1 cellular context compared by ENCODE assay signal in the genomic region with DNA sequence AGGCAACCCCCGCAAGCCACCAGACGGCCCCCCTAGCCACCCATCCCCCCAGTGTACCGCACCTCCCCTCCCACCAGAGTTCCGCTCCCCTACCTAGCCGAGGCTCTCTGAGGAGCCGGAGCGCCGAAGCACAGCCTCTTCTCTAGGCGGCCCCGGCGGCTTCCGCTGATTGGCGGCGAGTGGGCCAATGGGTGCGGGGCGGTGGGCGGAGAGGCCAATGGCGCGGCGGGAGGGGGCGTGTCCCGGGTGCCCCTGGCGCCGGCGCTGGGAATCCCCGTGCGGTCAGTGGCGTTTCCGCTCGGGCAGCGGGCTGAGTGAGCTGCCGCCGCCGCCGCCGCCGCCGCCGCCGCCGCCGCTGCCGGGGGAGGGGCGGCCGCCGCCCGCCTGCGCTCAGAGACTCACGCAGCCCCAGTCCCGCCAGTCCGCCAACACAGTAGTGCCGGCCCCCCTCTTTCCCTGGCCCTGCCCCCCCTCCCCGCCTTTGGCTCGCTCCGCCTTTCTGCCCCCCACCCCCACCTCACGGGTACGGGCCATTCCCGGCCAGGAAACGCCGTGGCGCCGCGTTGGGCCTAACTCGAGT.
TF ChIP-seq lines count a peak whose summit lies in the region.

A gene with protein sequence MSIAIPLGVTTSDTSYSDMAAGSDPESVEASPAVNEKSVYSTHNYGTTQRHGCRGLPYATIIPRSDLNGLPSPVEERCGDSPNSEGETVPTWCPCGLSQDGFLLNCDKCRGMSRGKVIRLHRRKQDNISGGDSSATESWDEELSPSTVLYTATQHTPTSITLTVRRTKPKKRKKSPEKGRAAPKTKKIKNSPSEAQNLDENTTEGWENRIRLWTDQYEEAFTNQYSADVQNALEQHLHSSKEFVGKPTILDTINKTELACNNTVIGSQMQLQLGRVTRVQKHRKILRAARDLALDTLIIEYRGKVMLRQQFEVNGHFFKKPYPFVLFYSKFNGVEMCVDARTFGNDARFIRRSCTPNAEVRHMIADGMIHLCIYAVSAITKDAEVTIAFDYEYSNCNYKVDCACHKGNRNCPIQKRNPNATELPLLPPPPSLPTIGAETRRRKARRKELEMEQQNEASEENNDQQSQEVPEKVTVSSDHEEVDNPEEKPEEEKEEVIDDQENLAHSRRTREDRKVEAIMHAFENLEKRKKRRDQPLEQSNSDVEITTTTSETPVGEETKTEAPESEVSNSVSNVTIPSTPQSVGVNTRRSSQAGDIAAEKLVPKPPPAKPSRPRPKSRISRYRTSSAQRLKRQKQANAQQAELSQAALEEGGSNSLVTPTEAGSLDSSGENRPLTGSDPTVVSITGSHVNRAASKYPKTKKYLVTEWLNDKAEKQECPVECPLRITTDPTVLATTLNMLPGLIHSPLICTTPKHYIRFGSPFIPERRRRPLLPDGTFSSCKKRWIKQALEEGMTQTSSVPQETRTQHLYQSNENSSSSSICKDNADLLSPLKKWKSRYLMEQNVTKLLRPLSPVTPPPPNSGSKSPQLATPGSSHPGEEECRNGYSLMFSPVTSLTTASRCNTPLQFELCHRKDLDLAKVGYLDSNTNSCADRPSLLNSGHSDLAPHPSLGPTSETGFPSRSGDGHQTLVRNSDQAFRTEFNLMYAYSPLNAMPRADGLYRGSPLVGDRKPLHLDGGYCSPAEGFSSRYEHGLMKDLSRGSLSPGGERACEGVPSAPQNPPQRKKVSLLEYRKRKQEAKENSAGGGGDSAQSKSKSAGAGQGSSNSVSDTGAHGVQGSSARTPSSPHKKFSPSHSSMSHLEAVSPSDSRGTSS (N-terminal part only) (plus strand): TSS at position 285 of the 580 bp plus-strand sequence. CDS start 31,324 bp downstream, outside the sequence.

TF ChIP-seq in GM12878, 131 proteins besides CTCF, POLR2A, EP300 and RAD21 (continued from another document and continues in another):
- TF ChIP-seq, protein P1, sequence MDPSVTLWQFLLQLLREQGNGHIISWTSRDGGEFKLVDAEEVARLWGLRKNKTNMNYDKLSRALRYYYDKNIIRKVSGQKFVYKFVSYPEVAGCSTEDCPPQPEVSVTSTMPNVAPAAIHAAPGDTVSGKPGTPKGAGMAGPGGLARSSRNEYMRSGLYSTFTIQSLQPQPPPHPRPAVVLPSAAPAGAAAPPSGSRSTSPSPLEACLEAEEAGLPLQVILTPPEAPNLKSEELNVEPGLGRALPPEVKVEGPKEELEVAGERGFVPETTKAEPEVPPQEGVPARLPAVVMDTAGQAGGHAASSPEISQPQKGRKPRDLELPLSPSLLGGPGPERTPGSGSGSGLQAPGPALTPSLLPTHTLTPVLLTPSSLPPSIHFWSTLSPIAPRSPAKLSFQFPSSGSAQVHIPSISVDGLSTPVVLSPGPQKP (IDR thresholded peaks at IDR 0.05; ENCODE audit: low read depth, low read length): no peak
- TF ChIP-seq EGR1 (IDR thresholded peaks at IDR 0.05; ENCODE audit: borderline replicate concordance in 1 of 2, low read depth in 2 of 2, low read length in 2 of 2) (peak in 1 of 2 experiments; percentile 43; a peak in 2 of 3 replicates), TBL1XR1 (IDR thresholded peaks at IDR 0.05; ENCODE audit: low read depth, low read length) (peak; percentile 15; the same call in 1 of the 2 replicates), SMAD5 (IDR thresholded peaks at IDR 0.05; ENCODE audit: low read depth) (peak; percentile 93), TARDBP (IDR thresholded peaks at IDR 0.05; ENCODE audit: borderline replicate concordance) (no peak; the same call in 1 of the 2 replicates), NR2C1 (IDR thresholded peaks at IDR 0.05) (0 out of 2 replicates have a peak, but pooled peaks have one; percentile 11), HDAC6 (IDR thresholded peaks at IDR 0.05; ENCODE audit: unreplicated experiment) (peak; percentile 87), JUND (IDR thresholded peaks at IDR 0.05; ENCODE audit: low read depth, low read length) (no peak), RFX5 (IDR thresholded peaks at IDR 0.05; ENCODE audit: low read depth, low read length) (peak; percentile 14; the same call in 1 of the 2 replicates), RUNX3 (IDR thresholded peaks at IDR 0.05; ENCODE audit: low read length) (peak; percentile 61; the same call in 1 of the 2 replicates), NR2F1 (conservative IDR thresholded peaks at IDR 0.05) (peak; percentile 54; the same call in 1 of the 2 replicates), CEBPB (IDR thresholded peaks at IDR 0.05; ENCODE audit: borderline replicate concordance in 1 of 2, low read depth in 2 of 2, low read length in 2 of 2) (no peak), POLR2AphosphoS2 (IDR thresholded peaks at IDR 0.05; ENCODE audit: low read depth, low read length) (peak; percentile 62; the same call in 1 of the 2 replicates), SP1 (IDR thresholded peaks at IDR 0.05; ENCODE audit: low read depth, low read length) (peak; percentile 72), PML (IDR thresholded peaks at IDR 0.05; ENCODE audit: low read length) (peak; percentile 98), CBFB (IDR thresholded peaks at IDR 0.05; ENCODE audit: low read depth) (peak; percentile 72; the same call in 1 of the 2 replicates), BHLHE40 (IDR thresholded peaks at IDR 0.05; ENCODE audit: borderline replicate concordance in 1 of 2, low read depth in 2 of 2, low read length in 1 of 2) (peak in 1 of 2 experiments; percentile 88; a peak in 2 of 4 replicates), IKZF1 (conservative IDR thresholded peaks at IDR 0.05) (peak; percentile 16; the same call in 1 of the 2 replicates), RAD51 (IDR thresholded peaks at IDR 0.05) (no peak), POU2F2 (IDR thresholded peaks at IDR 0.05; ENCODE audit: borderline replicate concordance, low read depth, low read length) (peak; percentile 76; the same call in 2 of the 3 replicates)
- TF ChIP-seq, protein P2, sequence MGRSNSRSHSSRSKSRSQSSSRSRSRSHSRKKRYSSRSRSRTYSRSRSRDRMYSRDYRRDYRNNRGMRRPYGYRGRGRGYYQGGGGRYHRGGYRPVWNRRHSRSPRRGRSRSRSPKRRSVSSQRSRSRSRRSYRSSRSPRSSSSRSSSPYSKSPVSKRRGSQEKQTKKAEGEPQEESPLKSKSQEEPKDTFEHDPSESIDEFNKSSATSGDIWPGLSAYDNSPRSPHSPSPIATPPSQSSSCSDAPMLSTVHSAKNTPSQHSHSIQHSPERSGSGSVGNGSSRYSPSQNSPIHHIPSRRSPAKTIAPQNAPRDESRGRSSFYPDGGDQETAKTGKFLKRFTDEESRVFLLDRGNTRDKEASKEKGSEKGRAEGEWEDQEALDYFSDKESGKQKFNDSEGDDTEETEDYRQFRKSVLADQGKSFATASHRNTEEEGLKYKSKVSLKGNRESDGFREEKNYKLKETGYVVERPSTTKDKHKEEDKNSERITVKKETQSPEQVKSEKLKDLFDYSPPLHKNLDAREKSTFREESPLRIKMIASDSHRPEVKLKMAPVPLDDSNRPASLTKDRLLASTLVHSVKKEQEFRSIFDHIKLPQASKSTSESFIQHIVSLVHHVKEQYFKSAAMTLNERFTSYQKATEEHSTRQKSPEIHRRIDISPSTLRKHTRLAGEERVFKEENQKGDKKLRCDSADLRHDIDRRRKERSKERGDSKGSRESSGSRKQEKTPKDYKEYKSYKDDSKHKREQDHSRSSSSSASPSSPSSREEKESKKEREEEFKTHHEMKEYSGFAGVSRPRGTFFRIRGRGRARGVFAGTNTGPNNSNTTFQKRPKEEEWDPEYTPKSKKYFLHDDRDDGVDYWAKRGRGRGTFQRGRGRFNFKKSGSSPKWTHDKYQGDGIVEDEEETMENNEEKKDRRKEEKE (IDR thresholded peaks at IDR 0.05): no peak
- TF ChIP-seq, protein P3, sequence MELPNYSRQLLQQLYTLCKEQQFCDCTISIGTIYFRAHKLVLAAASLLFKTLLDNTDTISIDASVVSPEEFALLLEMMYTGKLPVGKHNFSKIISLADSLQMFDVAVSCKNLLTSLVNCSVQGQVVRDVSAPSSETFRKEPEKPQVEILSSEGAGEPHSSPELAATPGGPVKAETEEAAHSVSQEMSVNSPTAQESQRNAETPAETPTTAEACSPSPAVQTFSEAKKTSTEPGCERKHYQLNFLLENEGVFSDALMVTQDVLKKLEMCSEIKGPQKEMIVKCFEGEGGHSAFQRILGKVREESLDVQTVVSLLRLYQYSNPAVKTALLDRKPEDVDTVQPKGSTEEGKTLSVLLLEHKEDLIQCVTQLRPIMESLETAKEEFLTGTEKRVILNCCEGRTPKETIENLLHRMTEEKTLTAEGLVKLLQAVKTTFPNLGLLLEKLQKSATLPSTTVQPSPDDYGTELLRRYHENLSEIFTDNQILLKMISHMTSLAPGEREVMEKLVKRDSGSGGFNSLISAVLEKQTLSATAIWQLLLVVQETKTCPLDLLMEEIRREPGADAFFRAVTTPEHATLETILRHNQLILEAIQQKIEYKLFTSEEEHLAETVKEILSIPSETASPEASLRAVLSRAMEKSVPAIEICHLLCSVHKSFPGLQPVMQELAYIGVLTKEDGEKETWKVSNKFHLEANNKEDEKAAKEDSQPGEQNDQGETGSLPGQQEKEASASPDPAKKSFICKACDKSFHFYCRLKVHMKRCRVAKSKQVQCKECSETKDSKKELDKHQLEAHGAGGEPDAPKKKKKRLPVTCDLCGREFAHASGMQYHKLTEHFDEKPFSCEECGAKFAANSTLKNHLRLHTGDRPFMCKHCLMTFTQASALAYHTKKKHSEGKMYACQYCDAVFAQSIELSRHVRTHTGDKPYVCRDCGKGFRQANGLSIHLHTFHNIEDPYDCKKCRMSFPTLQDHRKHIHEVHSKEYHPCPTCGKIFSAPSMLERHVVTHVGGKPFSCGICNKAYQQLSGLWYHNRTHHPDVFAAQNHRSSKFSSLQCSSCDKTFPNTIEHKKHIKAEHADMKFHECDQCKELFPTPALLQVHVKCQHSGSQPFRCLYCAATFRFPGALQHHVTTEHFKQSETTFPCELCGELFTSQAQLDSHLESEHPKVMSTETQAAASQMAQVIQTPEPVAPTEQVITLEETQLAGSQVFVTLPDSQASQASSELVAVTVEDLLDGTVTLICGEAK (IDR thresholded peaks at IDR 0.05; ENCODE audit: borderline replicate concordance): peak; percentile 68; the same call in 1 of the 2 replicates
- TF ChIP-seq, protein P4, sequence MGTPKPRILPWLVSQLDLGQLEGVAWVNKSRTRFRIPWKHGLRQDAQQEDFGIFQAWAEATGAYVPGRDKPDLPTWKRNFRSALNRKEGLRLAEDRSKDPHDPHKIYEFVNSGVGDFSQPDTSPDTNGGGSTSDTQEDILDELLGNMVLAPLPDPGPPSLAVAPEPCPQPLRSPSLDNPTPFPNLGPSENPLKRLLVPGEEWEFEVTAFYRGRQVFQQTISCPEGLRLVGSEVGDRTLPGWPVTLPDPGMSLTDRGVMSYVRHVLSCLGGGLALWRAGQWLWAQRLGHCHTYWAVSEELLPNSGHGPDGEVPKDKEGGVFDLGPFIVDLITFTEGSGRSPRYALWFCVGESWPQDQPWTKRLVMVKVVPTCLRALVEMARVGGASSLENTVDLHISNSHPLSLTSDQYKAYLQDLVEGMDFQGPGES (IDR thresholded peaks at IDR 0.05): peak; percentile 24; the same call in 1 of the 2 replicates
- TF ChIP-seq, protein P5, sequence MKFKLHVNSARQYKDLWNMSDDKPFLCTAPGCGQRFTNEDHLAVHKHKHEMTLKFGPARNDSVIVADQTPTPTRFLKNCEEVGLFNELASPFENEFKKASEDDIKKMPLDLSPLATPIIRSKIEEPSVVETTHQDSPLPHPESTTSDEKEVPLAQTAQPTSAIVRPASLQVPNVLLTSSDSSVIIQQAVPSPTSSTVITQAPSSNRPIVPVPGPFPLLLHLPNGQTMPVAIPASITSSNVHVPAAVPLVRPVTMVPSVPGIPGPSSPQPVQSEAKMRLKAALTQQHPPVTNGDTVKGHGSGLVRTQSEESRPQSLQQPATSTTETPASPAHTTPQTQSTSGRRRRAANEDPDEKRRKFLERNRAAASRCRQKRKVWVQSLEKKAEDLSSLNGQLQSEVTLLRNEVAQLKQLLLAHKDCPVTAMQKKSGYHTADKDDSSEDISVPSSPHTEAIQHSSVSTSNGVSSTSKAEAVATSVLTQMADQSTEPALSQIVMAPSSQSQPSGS (IDR thresholded peaks at IDR 0.05; ENCODE audit: low read length): no peak
- TF ChIP-seq, protein P6, sequence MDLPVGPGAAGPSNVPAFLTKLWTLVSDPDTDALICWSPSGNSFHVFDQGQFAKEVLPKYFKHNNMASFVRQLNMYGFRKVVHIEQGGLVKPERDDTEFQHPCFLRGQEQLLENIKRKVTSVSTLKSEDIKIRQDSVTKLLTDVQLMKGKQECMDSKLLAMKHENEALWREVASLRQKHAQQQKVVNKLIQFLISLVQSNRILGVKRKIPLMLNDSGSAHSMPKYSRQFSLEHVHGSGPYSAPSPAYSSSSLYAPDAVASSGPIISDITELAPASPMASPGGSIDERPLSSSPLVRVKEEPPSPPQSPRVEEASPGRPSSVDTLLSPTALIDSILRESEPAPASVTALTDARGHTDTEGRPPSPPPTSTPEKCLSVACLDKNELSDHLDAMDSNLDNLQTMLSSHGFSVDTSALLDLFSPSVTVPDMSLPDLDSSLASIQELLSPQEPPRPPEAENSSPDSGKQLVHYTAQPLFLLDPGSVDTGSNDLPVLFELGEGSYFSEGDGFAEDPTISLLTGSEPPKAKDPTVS (IDR thresholded peaks at IDR 0.05; ENCODE audit: low read depth, low read length): peak; percentile 62; the same call in 1 of the 2 replicates
- TF ChIP-seq, protein P7, sequence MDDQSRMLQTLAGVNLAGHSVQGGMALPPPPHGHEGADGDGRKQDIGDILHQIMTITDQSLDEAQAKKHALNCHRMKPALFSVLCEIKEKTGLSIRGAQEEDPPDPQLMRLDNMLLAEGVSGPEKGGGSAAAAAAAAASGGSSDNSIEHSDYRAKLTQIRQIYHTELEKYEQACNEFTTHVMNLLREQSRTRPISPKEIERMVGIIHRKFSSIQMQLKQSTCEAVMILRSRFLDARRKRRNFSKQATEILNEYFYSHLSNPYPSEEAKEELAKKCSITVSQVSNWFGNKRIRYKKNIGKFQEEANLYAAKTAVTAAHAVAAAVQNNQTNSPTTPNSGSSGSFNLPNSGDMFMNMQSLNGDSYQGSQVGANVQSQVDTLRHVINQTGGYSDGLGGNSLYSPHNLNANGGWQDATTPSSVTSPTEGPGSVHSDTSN (IDR thresholded peaks at IDR 0.05; ENCODE audit: insufficient replicate concordance, low read depth, low read length): peak; percentile 90
- TF ChIP-seq, protein P8, sequence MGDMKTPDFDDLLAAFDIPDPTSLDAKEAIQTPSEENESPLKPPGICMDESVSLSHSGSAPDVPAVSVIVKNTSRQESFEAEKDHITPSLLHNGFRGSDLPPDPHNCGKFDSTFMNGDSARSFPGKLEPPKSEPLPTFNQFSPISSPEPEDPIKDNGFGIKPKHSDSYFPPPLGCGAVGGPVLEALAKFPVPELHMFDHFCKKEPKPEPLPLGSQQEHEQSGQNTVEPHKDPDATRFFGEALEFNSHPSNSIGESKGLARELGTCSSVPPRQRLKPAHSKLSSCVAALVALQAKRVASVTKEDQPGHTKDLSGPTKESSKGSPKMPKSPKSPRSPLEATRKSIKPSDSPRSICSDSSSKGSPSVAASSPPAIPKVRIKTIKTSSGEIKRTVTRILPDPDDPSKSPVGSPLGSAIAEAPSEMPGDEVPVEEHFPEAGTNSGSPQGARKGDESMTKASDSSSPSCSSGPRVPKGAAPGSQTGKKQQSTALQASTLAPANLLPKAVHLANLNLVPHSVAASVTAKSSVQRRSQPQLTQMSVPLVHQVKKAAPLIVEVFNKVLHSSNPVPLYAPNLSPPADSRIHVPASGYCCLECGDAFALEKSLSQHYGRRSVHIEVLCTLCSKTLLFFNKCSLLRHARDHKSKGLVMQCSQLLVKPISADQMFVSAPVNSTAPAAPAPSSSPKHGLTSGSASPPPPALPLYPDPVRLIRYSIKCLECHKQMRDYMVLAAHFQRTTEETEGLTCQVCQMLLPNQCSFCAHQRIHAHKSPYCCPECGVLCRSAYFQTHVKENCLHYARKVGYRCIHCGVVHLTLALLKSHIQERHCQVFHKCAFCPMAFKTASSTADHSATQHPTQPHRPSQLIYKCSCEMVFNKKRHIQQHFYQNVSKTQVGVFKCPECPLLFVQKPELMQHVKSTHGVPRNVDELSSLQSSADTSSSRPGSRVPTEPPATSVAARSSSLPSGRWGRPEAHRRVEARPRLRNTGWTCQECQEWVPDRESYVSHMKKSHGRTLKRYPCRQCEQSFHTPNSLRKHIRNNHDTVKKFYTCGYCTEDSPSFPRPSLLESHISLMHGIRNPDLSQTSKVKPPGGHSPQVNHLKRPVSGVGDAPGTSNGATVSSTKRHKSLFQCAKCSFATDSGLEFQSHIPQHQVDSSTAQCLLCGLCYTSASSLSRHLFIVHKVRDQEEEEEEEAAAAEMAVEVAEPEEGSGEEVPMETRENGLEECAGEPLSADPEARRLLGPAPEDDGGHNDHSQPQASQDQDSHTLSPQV (IDR thresholded peaks at IDR 0.05): no peak
